Comparison of ENCODE assay signal across 2 cellular contexts in the genomic region with DNA sequence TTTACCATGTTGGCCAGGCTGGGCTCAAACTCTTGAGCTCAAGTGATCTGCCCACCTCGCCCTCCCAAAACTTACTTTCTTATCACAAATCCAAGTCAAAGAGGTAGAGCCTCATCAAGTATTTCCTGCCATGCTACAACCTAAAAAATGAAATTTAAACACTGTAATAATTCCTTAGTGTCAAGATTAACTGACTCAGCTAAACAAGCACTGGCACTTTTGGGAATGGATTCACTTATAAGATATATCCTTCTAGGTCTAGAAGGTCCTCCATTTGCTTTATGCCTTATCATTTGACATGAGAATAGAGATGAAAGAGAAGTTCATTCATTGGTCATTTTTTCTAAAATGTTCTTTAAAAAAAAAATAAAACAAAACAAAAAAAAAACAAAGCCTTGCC.
TF ChIP-seq lines count a peak whose summit lies in the region.

No MANE protein-coding gene starts in this region.

TF ChIP-seq in GM23338, 12 proteins besides CTCF, POLR2A, EP300 and RAD21 (continues in another document):
- TF ChIP-seq CREB1 (CRISPR knock-in tag; IDR thresholded peaks at IDR 0.05; ENCODE audit: low read depth): no peak
- TF ChIP-seq ZNF331 (CRISPR knock-in tag; IDR thresholded peaks at IDR 0.05; ENCODE audit: low read depth): no peak
- TF ChIP-seq, protein P1, sequence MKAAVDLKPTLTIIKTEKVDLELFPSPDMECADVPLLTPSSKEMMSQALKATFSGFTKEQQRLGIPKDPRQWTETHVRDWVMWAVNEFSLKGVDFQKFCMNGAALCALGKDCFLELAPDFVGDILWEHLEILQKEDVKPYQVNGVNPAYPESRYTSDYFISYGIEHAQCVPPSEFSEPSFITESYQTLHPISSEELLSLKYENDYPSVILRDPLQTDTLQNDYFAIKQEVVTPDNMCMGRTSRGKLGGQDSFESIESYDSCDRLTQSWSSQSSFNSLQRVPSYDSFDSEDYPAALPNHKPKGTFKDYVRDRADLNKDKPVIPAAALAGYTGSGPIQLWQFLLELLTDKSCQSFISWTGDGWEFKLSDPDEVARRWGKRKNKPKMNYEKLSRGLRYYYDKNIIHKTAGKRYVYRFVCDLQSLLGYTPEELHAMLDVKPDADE (IDR thresholded peaks at IDR 0.05): no peak
- no peak for TF ChIP-seq EZH2phosphoT487 (IDR thresholded peaks at IDR 0.05; ENCODE audit: unreplicated experiment)
- no peak for TF ChIP-seq ZNF114 (CRISPR knock-in tag; IDR thresholded peaks at IDR 0.05)
- no peak for TF ChIP-seq NANOG (IDR thresholded peaks at IDR 0.05; ENCODE audit: borderline replicate concordance)
- no peak for TF ChIP-seq POLR2AphosphoS5 (IDR thresholded peaks at IDR 0.05; ENCODE audit: low read depth)
- TF ChIP-seq, protein P2, sequence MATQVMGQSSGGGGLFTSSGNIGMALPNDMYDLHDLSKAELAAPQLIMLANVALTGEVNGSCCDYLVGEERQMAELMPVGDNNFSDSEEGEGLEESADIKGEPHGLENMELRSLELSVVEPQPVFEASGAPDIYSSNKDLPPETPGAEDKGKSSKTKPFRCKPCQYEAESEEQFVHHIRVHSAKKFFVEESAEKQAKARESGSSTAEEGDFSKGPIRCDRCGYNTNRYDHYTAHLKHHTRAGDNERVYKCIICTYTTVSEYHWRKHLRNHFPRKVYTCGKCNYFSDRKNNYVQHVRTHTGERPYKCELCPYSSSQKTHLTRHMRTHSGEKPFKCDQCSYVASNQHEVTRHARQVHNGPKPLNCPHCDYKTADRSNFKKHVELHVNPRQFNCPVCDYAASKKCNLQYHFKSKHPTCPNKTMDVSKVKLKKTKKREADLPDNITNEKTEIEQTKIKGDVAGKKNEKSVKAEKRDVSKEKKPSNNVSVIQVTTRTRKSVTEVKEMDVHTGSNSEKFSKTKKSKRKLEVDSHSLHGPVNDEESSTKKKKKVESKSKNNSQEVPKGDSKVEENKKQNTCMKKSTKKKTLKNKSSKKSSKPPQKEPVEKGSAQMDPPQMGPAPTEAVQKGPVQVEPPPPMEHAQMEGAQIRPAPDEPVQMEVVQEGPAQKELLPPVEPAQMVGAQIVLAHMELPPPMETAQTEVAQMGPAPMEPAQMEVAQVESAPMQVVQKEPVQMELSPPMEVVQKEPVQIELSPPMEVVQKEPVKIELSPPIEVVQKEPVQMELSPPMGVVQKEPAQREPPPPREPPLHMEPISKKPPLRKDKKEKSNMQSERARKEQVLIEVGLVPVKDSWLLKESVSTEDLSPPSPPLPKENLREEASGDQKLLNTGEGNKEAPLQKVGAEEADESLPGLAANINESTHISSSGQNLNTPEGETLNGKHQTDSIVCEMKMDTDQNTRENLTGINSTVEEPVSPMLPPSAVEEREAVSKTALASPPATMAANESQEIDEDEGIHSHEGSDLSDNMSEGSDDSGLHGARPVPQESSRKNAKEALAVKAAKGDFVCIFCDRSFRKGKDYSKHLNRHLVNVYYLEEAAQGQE (IDR thresholded peaks at IDR 0.05; ENCODE audit: unreplicated experiment): no peak
- no peak for TF ChIP-seq JUNB (IDR thresholded peaks at IDR 0.05; ENCODE audit: unreplicated experiment)
- TF ChIP-seq, protein P3, sequence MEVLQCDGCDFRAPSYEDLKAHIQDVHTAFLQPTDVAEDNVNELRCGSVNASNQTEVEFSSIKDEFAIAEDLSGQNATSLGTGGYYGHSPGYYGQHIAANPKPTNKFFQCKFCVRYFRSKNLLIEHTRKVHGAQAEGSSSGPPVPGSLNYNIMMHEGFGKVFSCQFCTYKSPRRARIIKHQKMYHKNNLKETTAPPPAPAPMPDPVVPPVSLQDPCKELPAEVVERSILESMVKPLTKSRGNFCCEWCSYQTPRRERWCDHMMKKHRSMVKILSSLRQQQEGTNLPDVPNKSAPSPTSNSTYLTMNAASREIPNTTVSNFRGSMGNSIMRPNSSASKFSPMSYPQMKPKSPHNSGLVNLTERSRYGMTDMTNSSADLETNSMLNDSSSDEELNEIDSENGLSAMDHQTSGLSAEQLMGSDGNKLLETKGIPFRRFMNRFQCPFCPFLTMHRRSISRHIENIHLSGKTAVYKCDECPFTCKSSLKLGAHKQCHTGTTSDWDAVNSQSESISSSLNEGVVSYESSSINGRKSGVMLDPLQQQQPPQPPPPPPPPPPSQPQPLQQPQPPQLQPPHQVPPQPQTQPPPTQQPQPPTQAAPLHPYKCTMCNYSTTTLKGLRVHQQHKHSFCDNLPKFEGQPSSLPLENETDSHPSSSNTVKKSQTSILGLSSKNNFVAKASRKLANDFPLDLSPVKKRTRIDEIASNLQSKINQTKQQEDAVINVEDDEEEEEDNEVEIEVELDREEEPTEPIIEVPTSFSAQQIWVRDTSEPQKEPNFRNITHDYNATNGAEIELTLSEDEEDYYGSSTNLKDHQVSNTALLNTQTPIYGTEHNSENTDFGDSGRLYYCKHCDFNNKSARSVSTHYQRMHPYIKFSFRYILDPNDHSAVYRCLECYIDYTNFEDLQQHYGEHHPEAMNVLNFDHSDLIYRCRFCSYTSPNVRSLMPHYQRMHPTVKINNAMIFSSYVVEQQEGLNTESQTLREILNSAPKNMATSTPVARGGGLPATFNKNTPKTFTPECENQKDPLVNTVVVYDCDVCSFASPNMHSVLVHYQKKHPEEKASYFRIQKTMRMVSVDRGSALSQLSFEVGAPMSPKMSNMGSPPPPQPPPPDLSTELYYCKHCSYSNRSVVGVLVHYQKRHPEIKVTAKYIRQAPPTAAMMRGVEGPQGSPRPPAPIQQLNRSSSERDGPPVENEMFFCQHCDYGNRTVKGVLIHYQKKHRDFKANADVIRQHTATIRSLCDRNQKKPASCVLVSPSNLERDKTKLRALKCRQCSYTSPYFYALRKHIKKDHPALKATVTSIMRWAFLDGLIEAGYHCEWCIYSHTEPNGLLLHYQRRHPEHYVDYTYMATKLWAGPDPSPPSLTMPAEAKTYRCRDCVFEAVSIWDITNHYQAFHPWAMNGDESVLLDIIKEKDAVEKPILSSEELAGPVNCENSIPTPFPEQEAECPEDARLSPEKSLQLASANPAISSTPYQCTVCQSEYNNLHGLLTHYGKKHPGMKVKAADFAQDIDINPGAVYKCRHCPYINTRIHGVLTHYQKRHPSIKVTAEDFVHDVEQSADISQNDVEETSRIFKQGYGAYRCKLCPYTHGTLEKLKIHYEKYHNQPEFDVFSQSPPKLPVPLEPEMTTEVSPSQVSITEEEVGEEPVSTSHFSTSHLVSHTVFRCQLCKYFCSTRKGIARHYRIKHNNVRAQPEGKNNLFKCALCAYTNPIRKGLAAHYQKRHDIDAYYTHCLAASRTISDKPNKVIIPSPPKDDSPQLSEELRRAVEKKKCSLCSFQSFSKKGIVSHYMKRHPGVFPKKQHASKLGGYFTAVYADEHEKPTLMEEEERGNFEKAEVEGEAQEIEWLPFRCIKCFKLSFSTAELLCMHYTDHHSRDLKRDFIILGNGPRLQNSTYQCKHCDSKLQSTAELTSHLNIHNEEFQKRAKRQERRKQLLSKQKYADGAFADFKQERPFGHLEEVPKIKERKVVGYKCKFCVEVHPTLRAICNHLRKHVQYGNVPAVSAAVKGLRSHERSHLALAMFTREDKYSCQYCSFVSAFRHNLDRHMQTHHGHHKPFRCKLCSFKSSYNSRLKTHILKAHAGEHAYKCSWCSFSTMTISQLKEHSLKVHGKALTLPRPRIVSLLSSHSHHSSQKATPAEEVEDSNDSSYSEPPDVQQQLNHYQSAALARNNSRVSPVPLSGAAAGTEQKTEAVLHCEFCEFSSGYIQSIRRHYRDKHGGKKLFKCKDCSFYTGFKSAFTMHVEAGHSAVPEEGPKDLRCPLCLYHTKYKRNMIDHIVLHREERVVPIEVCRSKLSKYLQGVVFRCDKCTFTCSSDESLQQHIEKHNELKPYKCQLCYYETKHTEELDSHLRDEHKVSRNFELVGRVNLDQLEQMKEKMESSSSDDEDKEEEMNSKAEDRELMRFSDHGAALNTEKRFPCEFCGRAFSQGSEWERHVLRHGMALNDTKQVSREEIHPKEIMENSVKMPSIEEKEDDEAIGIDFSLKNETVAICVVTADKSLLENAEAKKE (CRISPR knock-in tag; IDR thresholded peaks at IDR 0.05): no peak

TF ChIP-seq in IMR-90, 13 proteins besides CTCF, POLR2A, EP300 and RAD21:
- peak; percentile 56 for TF ChIP-seq MAFK (IDR thresholded peaks at IDR 0.05; ENCODE audit: low read depth, low read length)
- TF ChIP-seq RCOR1 (IDR thresholded peaks at IDR 0.05; ENCODE audit: insufficient replicate concordance, low read length): no peak
- TF ChIP-seq NFE2L2 (IDR thresholded peaks at IDR 0.05; ENCODE audit: low read depth, low read length): no peak
